Comparison of ENCODE assay signal across 18 cellular contexts in genomic region chr1:200922406-200922805, GRCh38. TPM values are rescaled to one million over a fixed set of nuclear protein-coding genes. Genes with fewer than 3 reads are reported as not detected.
A peak's percentile ranks its signal among the peaks of the same experiment; 100 is the strongest.
DNase-seq lines count a peak whose midpoint lies in the region; ATAC-seq, FAIRE-seq and TF ChIP-seq lines count a peak whose summit lies in the region.
"Had no signal": no experiment of that assay in that cellular context is flagged by ENCODE, and none has a peak within 500 bp of the region (broad histone marks: within the 10 kb centered on the region; RNA-seq: fewer than 3 reads in every experiment).

No MANE protein-coding gene starts in this region.

- peaks cover 9% of the 10 kb centered on the region for H3K4me1 Mint-ChIP-seq in activated T-cell treated with anti-CD3 and anti-CD28 coated beads, Interleukin-2, amount 50 U/mL, for 24 hours (ENCODE audit: low read depth)
- H3K4me1 Mint-ChIP-seq in activated T-cell treated with anti-CD3 and anti-CD28 coated beads, Interleukin-2, amount 50 U/mL, for 4 hours (ENCODE audit: low read depth), result peaks cover 2% of the 10 kb centered on the region
- no peaks in the 10 kb centered on the region for H3K4me1 Mint-ChIP-seq in WTC11

- CTCF ChIA-PET in WTC11 (lab: Charles Lee), result interaction anchor here (1.7 kb wide), 1 partner anchor 197 kb away, joined by 6 read pairs; no protein-coding TSS in a partner anchor

- peaks cover 34% of the 10 kb centered on the region for H3K27me3 Mint-ChIP-seq in activated T-cell treated with anti-CD3 and anti-CD28 coated beads, Interleukin-2, amount 50 U/mL, for 24 hours
- no peaks in the 10 kb centered on the region for H3K27me3 Mint-ChIP-seq in activated T-cell treated with anti-CD3 and anti-CD28 coated beads, Interleukin-2, amount 50 U/mL, for 4 hours (ENCODE audit: low read depth)
- H3K27me3 Mint-ChIP-seq in WTC11 (ENCODE audit: low read depth), result no peaks in the 10 kb centered on the region; the same call in 1 of the 2 replicates

- H3K27ac ChIP-seq in kidney (ENCODE audit: low read depth in 2 of 2, low read length in 2 of 2) (no peak overlapping the region), tibial artery (peak overlapping the region; percentile 20 to 60)
- H3K27ac ChIP-seq: C4-2B had no signal

- POLR2A ChIA-PET in WTC11 (lab: Charles Lee), result no interaction called here

- intact Hi-C loops in kidney (cut with DNase I) (no loop called here), tibial artery (cut with DNase I; ENCODE audit: low total_unique reads) (no loop called here)

- no peaks in the 10 kb centered on the region for H3K9me3 Mint-ChIP-seq in activated T-cell treated with anti-CD3 and anti-CD28 coated beads, Interleukin-2, amount 50 U/mL, for 24 hours
- no peaks in the 10 kb centered on the region for H3K9me3 Mint-ChIP-seq in activated T-cell treated with anti-CD3 and anti-CD28 coated beads, Interleukin-2, amount 50 U/mL, for 4 hours
- no peaks in the 10 kb centered on the region for H3K9me3 Mint-ChIP-seq in WTC11
- H3K9me3 Mint-ChIP-seq: CD4-positive, alpha-beta memory T cell; H9 had no signal

- no peaks in the 10 kb centered on the region for H3K27me3 ChIP-seq in tibial artery

- ATAC-seq in activated T-cell treated with anti-CD3 and anti-CD28 coated beads, Interleukin-2, amount 50 U/mL, for 4 hours, result no peak
- ATAC-seq in WTC11, result no peak

- no peak overlapping the region for H3K4me3 ChIP-seq in kidney (ENCODE audit: low read length in 2 of 2)
- no peak overlapping the region for H3K4me3 ChIP-seq in tibial artery

- H3K9me3 ChIP-seq in kidney (ENCODE audit: control insufficient read depth in 1 of 2, low read length in 2 of 2), result no peaks in the 10 kb centered on the region
- H3K9me3 ChIP-seq in tibial artery, result no peaks in the 10 kb centered on the region

- H3K4me1 ChIP-seq in kidney (ENCODE audit: control insufficient read depth in 1 of 2, insufficient read depth in 1 of 2, low read depth in 1 of 2, low read length in 2 of 2), result peaks cover 0 to 3% of the 10 kb centered on the region in 2 donors
- peaks cover 0 to 31% (median 4%) of the 10 kb centered on the region in 4 donors for H3K4me1 ChIP-seq in tibial artery

- H3K36me3 Mint-ChIP-seq in activated T-cell treated with anti-CD3 and anti-CD28 coated beads, Interleukin-2, amount 50 U/mL, for 24 hours (ENCODE audit: low read depth), result no peaks in the 10 kb centered on the region
- H3K36me3 Mint-ChIP-seq in activated T-cell treated with anti-CD3 and anti-CD28 coated beads, Interleukin-2, amount 50 U/mL, for 4 hours (ENCODE audit: insufficient read depth), result no peaks in the 10 kb centered on the region
- no peaks in the 10 kb centered on the region for H3K36me3 Mint-ChIP-seq in WTC11
- H3K36me3 Mint-ChIP-seq: CD4-positive, alpha-beta memory T cell had no signal

- peak; percentile 25 for DNase-seq in activated T-cell treated with anti-CD3 and anti-CD28 coated beads, Interleukin-2, amount 50 U/mL, for 24 hours
- DNase-seq in activated T-cell treated with anti-CD3 and anti-CD28 coated beads, Interleukin-2, amount 50 U/mL, for 4 hours, result no peak
- peak; percentile 30 for DNase-seq in D341Med (ENCODE audit: low spot score)
- peak; percentile 35 for DNase-seq in kidney
- DNase-seq in tibial artery, result peak in 1 of 2 donors; percentile 48
- no peak for DNase-seq in WTC11 (ENCODE audit: low spot score)
- no peak for DNase-seq in NCI-H524 treated with DMSO at 0.1 percent for 48 hours (lab: John Stamatoyannopoulos, UW)
- DNase-seq: 8988T; CD4-positive, alpha-beta memory T cell; DMS153; DMS79 treated with DMSO at 0.1 percent for 48 hours; EL; GOT3; H9 had no signal

- no peak for FAIRE-seq in kidney (lab: Jason Lieb, UNC)
- FAIRE-seq: G401.6, GM12891 had no signal

- no peak overlapping the region for H3K4me3 Mint-ChIP-seq in activated T-cell treated with anti-CD3 and anti-CD28 coated beads, Interleukin-2, amount 50 U/mL, for 24 hours
- H3K4me3 Mint-ChIP-seq in activated T-cell treated with anti-CD3 and anti-CD28 coated beads, Interleukin-2, amount 50 U/mL, for 4 hours, result no peak overlapping the region
- H3K4me3 Mint-ChIP-seq in WTC11, result no peak overlapping the region
- H3K4me3 Mint-ChIP-seq: CD4-positive, alpha-beta memory T cell; H9 had no signal

- TF ChIP-seq CTCF in kidney (IDR thresholded peaks at IDR 0.05; ENCODE audit: borderline replicate concordance, extremely low read depth, insufficient read depth) (no peak), tibial artery (IDR thresholded peaks at IDR 0.05) (no peak), WTC11 (IDR thresholded peaks at IDR 0.05) (no peak)

- H3K36me3 ChIP-seq in kidney (ENCODE audit: control insufficient read depth in 1 of 2, insufficient read depth in 2 of 2, low read length in 2 of 2) (no peaks in the 10 kb centered on the region), tibial artery (no peaks in the 10 kb centered on the region)

- no peak overlapping the region for H3K27ac Mint-ChIP-seq in activated T-cell treated with anti-CD3 and anti-CD28 coated beads, Interleukin-2, amount 50 U/mL, for 24 hours
- H3K27ac Mint-ChIP-seq in WTC11, result no peak overlapping the region
- H3K27ac Mint-ChIP-seq: CD4-positive, alpha-beta memory T cell had no signal

- H3K9ac ChIP-seq in kidney (ENCODE audit: low read length in 2 of 2), result no peak overlapping the region

TF ChIP-seq in WTC11, 78 proteins besides CTCF, POLR2A, EP300 and RAD21:
- TF ChIP-seq NFE2L1 (CRISPR knock-in tag; IDR thresholded peaks at IDR 0.05) (no peak), TCF7 (CRISPR knock-in tag; IDR thresholded peaks at IDR 0.05; ENCODE audit: low read depth) (no peak), ETV6 (CRISPR knock-in tag; IDR thresholded peaks at IDR 0.05) (no peak), SOX15 (CRISPR knock-in tag; IDR thresholded peaks at IDR 0.05) (no peak), ZNF138 (CRISPR knock-in tag; conservative IDR thresholded peaks at IDR 0.05) (no peak), ATF2 (CRISPR knock-in tag; IDR thresholded peaks at IDR 0.05; ENCODE audit: borderline replicate concordance, low read depth) (no peak), RELA (CRISPR knock-in tag; IDR thresholded peaks at IDR 0.05; ENCODE audit: borderline replicate concordance) (no peak)

RNA-seq across cellular contexts. Expression of gene INAVA, which starts 27.7 kb away (rescaled TPM):
- total RNA-seq in activated T-cell treated with anti-CD3 and anti-CD28 coated beads, Interleukin-2, amount 50 U/mL, for 4 hours, result under 1 TPM; 0.13 to 0.29 (median 0.22) TPM
- total RNA-seq in kidney (48.8 TPM), WTC11 (2021) (41.2 to 47.9 TPM (median 47.6 TPM) in 3 replicates)
- 22.1 TPM for polyA plus RNA-seq in kidney (ENCODE audit: insufficient read depth, low read depth, low replicate concordance)
- total RNA-seq: HT1080 had no signal

RNA-seq across cellular contexts. Expression of gene GPR25, which starts 49.6 kb away (rescaled TPM):
- under 1 TPM in 1 of 3 donors, not detected in 2; 0.16 TPM for total RNA-seq in activated T-cell treated with anti-CD3 and anti-CD28 coated beads, Interleukin-2, amount 50 U/mL, for 4 hours
- total RNA-seq in kidney (0.19 TPM), WTC11 (2021) (0.14 to 0.16 TPM in 2 of 3 replicates, not detected in the other)
- polyA plus RNA-seq in kidney (ENCODE audit: insufficient read depth, low read depth, low replicate concordance), result not detected
- total RNA-seq: H9, HT1080 had no signal

Comparison
In these comparisons a context has a peak if more than half of its experiments do, and no peak if none do; other contexts are left out.
1. DNase-seq: peak in activated T-cell treated with anti-CD3 and anti-CD28 coated beads, Interleukin-2, amount 50 U/mL, for 24 hours (single experiment), D341Med (single experiment) and kidney (single experiment); none in activated T-cell treated with anti-CD3 and anti-CD28 coated beads, Interleukin-2, amount 50 U/mL, for 4 hours (single experiment), WTC11 (single experiment) and NCI-H524 treated with DMSO at 0.1 percent for 48 hours (single experiment).
2. H3K27ac ChIP-seq: peak in tibial artery (2 of 2); none in kidney (0 of 2).
3. RNA of gene INAVA, which starts 27.7 kb away (total RNA-seq): 48.8 TPM in kidney (single experiment) and 41.2 to 47.9 TPM in WTC11; 0.13 to 0.29 TPM in activated T-cell treated with anti-CD3 and anti-CD28 coated beads, Interleukin-2, amount 50 U/mL, for 4 hours; every median in the first group is over 10 times any median in the second.